Comparison of ENCODE assay signal across 1 cellular context in the genomic region with DNA sequence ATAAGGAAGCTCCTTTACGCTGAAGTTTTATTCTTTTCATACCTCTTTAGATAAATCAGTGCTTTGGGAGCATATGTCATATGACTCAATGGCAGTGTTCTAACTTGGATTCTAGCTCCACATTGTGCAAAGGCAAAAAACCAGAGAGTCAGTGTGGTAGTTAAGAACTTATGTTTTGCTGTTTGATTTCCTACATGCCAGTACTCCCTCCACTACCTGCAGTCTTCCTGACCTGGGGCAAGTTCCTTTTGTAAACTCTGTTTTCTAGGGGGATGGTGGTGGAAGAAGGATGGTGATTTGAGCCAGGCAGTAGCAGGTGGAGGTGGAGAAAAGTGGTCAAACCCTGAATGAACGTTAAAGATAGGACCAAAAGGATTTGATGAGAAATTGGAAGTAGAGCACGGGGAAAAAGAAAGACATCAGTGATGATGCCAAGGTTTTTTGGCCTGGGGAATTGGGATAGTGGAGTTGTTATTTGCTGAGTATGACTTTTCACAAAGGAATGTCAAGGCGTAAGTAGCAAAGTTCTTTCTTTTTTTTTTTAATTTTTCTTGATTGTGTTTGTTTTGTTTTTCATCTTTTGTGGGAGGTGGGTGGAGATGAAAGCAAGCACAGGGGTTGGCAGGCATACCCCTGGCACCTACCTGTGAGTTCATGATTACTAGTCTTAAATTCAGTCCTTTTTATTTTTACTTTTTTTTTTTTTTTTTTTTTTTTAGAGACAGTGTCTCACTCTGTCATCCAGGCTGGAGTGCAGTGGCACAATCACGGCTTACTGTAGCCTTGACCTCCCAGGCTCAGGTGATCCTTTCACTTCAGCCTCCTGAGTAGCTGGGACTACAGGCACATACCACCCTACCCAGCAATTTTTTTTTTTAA.
TF ChIP-seq lines count a peak whose summit lies in the region.

No MANE protein-coding gene starts in this region.

TF ChIP-seq in IMR-90, 13 proteins besides CTCF, POLR2A, EP300 and RAD21:
- peak; percentile 38; the same call in 1 of the 2 replicates for TF ChIP-seq MAFK (IDR thresholded peaks at IDR 0.05; ENCODE audit: low read depth, low read length)
